12 cellular contexts compared by ENCODE assay signal in genomic region chr9:89421595-89421994, GRCh38.
DNase-seq lines count a peak whose midpoint lies in the region; ATAC-seq and TF ChIP-seq lines count a peak whose summit lies in the region.
"Had no signal": no experiment of that assay in that cellular context is flagged by ENCODE, and none has a peak within 500 bp of the region (broad histone marks: within the 10 kb centered on the region; RNA-seq: fewer than 3 reads in every experiment).

No MANE protein-coding gene starts in this region.

- no peaks in the 10 kb centered on the region for H3K36me3 ChIP-seq in neural progenitor cell

- H3F3A ChIP-seq in neural progenitor cell (ENCODE audit: low read depth) = no peaks in the 10 kb centered on the region

- peaks cover 24% of the 10 kb centered on the region for H3K9me3 Mint-ChIP-seq in activated CD8-positive, alpha-beta T cell treated with anti-CD3 and anti-CD28 coated beads for 36 hours
- no peaks in the 10 kb centered on the region for H3K9me3 Mint-ChIP-seq in dendritic cell treated with granulocyte-macrophage colony-stimulating factor and Interleukin-4, amounts not matched to agents 40 ng/mL and 50 ng/mL, for 4 days
- no peaks in the 10 kb centered on the region for H3K9me3 Mint-ChIP-seq in neural progenitor cell

- H3K36me3 Mint-ChIP-seq in activated CD8-positive, alpha-beta T cell treated with anti-CD3 and anti-CD28 coated beads for 36 hours (ENCODE audit: low read depth) = peaks cover 89% of the 10 kb centered on the region
- peaks cover 6% of the 10 kb centered on the region for H3K36me3 Mint-ChIP-seq in dendritic cell treated with granulocyte-macrophage colony-stimulating factor and Interleukin-4, amounts not matched to agents 40 ng/mL and 50 ng/mL, for 4 days (ENCODE audit: low read depth)
- peaks cover 3% of the 10 kb centered on the region for H3K36me3 Mint-ChIP-seq in neural progenitor cell

- no peaks in the 10 kb centered on the region for H3K27me3 Mint-ChIP-seq in activated CD8-positive, alpha-beta T cell treated with anti-CD3 and anti-CD28 coated beads for 36 hours
- no peaks in the 10 kb centered on the region for H3K27me3 Mint-ChIP-seq in dendritic cell treated with granulocyte-macrophage colony-stimulating factor and Interleukin-4, amounts not matched to agents 40 ng/mL and 50 ng/mL, for 4 days
- H3K27me3 Mint-ChIP-seq in neural progenitor cell (ENCODE audit: insufficient read depth, low read depth) = no peaks in the 10 kb centered on the region
- H3K27me3 Mint-ChIP-seq: progenitor cell of endocrine pancreas had no signal

- CTCF ChIA-PET in activated CD8-positive, alpha-beta T cell treated with anti-CD3 and anti-CD28 coated beads for 36 hours (lab: Charles Lee) = interaction anchor here (1.0 kb wide), 2 partner anchors 8 to 127 kb away, joined by 3 to 5 read pairs; no protein-coding TSS in a partner anchor

- peaks cover 99% of the 10 kb centered on the region for H3K4me1 Mint-ChIP-seq in activated CD8-positive, alpha-beta T cell treated with anti-CD3 and anti-CD28 coated beads for 36 hours (ENCODE audit: low read depth)
- H3K4me1 Mint-ChIP-seq in dendritic cell treated with granulocyte-macrophage colony-stimulating factor and Interleukin-4, amounts not matched to agents 40 ng/mL and 50 ng/mL, for 4 days (ENCODE audit: low read depth) = peaks cover 94% of the 10 kb centered on the region
- H3K4me1 Mint-ChIP-seq in neural progenitor cell = peaks cover 16% of the 10 kb centered on the region

- intact Hi-C loops in activated CD8-positive, alpha-beta T cell treated with anti-CD3 and anti-CD28 coated beads for 36 hours (cut with micrococcal nuclease) = loop anchor here (5.0 kb wide), 3 partner anchors 46 to 126 kb away; partner anchors contain the start of gene SECISBP2
- intact Hi-C loops in dendritic cell treated with granulocyte-macrophage colony-stimulating factor and Interleukin-4, amounts not matched to agents 40 ng/mL and 50 ng/mL, for 4 days (cut with micrococcal nuclease) = no loop called here

- H3K4me3 Mint-ChIP-seq in activated CD8-positive, alpha-beta T cell treated with anti-CD3 and anti-CD28 coated beads for 36 hours = peak overlapping the region; percentile 79
- no peak overlapping the region for H3K4me3 Mint-ChIP-seq in dendritic cell treated with granulocyte-macrophage colony-stimulating factor and Interleukin-4, amounts not matched to agents 40 ng/mL and 50 ng/mL, for 4 days
- no peak overlapping the region for H3K4me3 Mint-ChIP-seq in neural progenitor cell

- no peak for ATAC-seq in activated CD8-positive, alpha-beta T cell treated with anti-CD3 and anti-CD28 coated beads for 36 hours

- no peak overlapping the region for H3K27ac ChIP-seq in neural progenitor cell

- DNase-seq in activated gamma-delta T cell treated with anti-CD3 and anti-CD28 coated beads, Interleukin-2, amount 50 U/mL, for 16 hours (ENCODE audit: low read depth) = peak; percentile 35
- no peak for DNase-seq in activated gamma-delta T cell (lab: John Stamatoyannopoulos, UW)
- peak; percentile 83 for DNase-seq in activated CD8-positive, alpha-beta T cell treated with anti-CD3 and anti-CD28 coated beads for 36 hours
- peak; percentile 61 to 64 for DNase-seq in stimulated activated CD8-positive, alpha-beta memory T cell treated with anti-CD3 and anti-CD28 coated beads, Interleukin-7, amount 100 ng/mL, for 4 hours (ENCODE audit: low read depth in 2 of 2)
- no peak for DNase-seq in ureter (ENCODE audit: low spot score)
- no peak for DNase-seq in neural progenitor cell (ENCODE audit: low spot score)
- DNase-seq in HuH-7.5 (ENCODE audit: low spot score) = no peak
- DNase-seq: hypothalamus, NCI-H510A treated with DMSO at 0.1 percent for 48 hours, Right ventricle myocardium superior had no signal

- no peaks in the 10 kb centered on the region for H3K9me3 ChIP-seq in neural progenitor cell (ENCODE audit: low read depth)

- peak overlapping the region; percentile 98 for H3K27ac Mint-ChIP-seq in activated CD8-positive, alpha-beta T cell treated with anti-CD3 and anti-CD28 coated beads for 36 hours
- peak overlapping the region; percentile 95 for H3K27ac Mint-ChIP-seq in dendritic cell treated with granulocyte-macrophage colony-stimulating factor and Interleukin-4, amounts not matched to agents 40 ng/mL and 50 ng/mL, for 4 days
- no peak overlapping the region for H3K27ac Mint-ChIP-seq in neural progenitor cell
- H3K27ac Mint-ChIP-seq: progenitor cell of endocrine pancreas had no signal

- H3K4me2 ChIP-seq in neural progenitor cell = no peak overlapping the region

- no peak for TF ChIP-seq CTCF in activated CD8-positive, alpha-beta T cell treated with anti-CD3 and anti-CD28 coated beads for 36 hours (IDR thresholded peaks at IDR 0.05)
- no peak for TF ChIP-seq CTCF in neural progenitor cell (IDR thresholded peaks at IDR 0.05)

- H3K27me3 ChIP-seq in neural progenitor cell = no peaks in the 10 kb centered on the region

- H4K20me1 ChIP-seq in neural progenitor cell (ENCODE audit: low read depth) = peaks cover 23% of the 10 kb centered on the region

- peaks cover 21% of the 10 kb centered on the region for H3K79me2 ChIP-seq in neural progenitor cell (ENCODE audit: low read depth)

- H3K4me1 ChIP-seq in neural progenitor cell = peaks cover 3% of the 10 kb centered on the region

- POLR2A ChIA-PET in activated CD8-positive, alpha-beta T cell treated with anti-CD3 and anti-CD28 coated beads for 36 hours (lab: Charles Lee) = interaction anchor here (0.7 to 5.9 kb wide), 5 partner anchors 9 to 57 kb away, joined by 3 to 43 read pairs (median 8); no protein-coding TSS in a partner anchor

- H3K9ac ChIP-seq in neural progenitor cell = no peak overlapping the region

- H2AFZ ChIP-seq in neural progenitor cell (replicated peaks) = no peak overlapping the region

- no peak overlapping the region for H3K4me3 ChIP-seq in neural progenitor cell

Comparison
In these comparisons a context has a peak if more than half of its experiments do, and no peak if none do; other contexts are left out.
1. DNase-seq: peak in activated gamma-delta T cell treated with anti-CD3 and anti-CD28 coated beads, Interleukin-2, amount 50 U/mL, for 16 hours (single experiment), activated CD8-positive, alpha-beta T cell treated with anti-CD3 and anti-CD28 coated beads for 36 hours (single experiment) and stimulated activated CD8-positive, alpha-beta memory T cell treated with anti-CD3 and anti-CD28 coated beads, Interleukin-7, amount 100 ng/mL, for 4 hours (2 of 2); none in activated gamma-delta T cell (single experiment), ureter (single experiment), neural progenitor cell (single experiment) and HuH-7.5 (single experiment).